Comparison of ENCODE assay signal across 1 cellular context in the genomic region with DNA sequence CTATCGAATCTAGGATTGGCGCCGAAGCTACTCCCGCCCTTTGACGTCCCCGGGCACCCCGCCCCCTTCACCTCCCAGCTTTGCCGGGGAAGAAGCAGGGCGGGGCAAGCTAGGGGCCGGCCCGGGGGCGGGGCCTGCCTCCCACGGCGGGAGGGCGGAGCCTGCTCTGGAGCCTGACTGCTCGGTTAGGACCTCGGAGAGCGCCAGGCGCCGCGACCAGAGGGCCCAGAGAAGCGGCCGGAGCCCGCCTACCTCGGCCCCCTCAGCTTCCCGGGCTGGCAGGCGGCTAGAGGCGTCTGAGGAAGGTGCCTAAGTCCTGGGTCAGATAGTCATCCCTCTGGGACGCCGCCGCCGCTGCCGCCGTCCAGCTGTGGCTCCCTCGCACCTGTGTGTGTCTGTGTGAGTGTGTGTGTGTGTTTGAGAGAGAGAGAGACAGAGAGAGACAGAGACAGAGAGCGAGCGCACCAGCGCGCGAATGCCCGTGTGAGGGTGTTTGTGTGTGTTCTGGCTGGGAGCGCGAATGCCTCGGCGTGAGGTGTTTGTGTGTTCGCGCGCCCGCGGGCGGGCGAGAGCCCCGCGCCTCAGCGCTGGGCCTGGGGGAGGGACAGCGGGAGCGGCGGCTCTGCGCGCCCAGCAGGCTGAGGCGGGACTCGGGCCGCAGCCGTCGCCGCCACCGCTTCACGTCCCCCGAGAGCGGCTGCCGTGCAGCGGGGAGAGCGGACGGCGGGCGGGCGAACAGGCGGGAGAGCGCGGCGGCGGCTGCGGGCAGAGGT.
TF ChIP-seq lines count a peak whose summit lies in the region.

A gene (plus strand): TSS at position 176 of the 773 bp plus-strand sequence. CDS start 1,374 bp downstream, outside the sequence.

TF ChIP-seq in GM12878, 131 proteins besides CTCF, POLR2A, EP300 and RAD21 (continued from another document):
- TF ChIP-seq SUZ12 (IDR thresholded peaks at IDR 0.05; ENCODE audit: unreplicated experiment) = peak; percentile 84
